ENCODE assay signal across 9 cellular contexts in the genomic region with DNA sequence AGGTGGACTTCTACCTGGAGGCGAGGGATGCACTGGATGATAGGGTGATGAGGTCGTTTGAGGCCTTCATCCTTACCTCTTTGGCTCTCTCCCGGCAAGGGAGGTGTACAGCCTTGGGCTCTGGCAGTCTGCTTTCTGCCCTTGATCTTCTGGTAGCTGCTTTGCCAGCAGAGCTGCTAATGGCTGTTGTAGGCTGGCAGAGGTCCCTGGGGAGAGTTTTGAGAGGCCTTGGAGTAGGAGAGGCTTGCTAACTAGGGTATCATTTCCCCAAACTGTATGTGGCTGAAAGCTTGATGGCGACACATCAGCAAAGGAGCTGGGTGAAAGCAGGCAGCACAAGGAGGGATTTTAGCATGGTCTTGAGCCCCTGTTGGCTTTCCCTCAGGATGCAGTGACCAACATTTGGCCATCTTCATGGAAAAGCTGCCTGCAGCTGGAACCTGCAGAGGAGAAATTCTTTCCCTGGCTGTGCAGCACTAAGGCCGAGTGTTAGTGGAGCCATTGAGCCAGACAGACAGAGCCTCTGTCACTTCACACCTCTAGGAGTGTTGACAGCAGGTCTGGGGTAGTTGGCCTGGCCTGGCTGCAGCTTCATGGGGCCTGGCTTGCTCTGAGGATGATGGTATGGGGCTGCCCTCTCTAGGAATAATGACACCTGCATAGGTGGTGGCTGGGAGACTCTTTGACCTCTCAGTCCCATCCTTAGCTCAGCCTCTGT.
DNase-seq lines count a peak whose midpoint lies in the region; ATAC-seq and TF ChIP-seq lines count a peak whose summit lies in the region.
"Had no signal": no experiment of that assay in that cellular context is flagged by ENCODE, and none has a peak within 500 bp of the region (broad histone marks: within the 10 kb centered on the region; RNA-seq: fewer than 3 reads in every experiment).

No MANE protein-coding gene starts in this region.

- no peaks in the 10 kb centered on the region for H3K9me3 ChIP-seq in HAP-1

- no peaks in the 10 kb centered on the region for H3K36me3 ChIP-seq in HAP-1 (replicated peaks)

- peak overlapping the region; percentile 82 for H3K27ac Mint-ChIP-seq in activated naive CD8-positive, alpha-beta T cell treated with anti-CD3 and anti-CD28 coated beads, Interleukin-2, amount 50 U/mL, for 24 hours

- peak overlapping the region; percentile 75 for H3K4me3 Mint-ChIP-seq in activated naive CD8-positive, alpha-beta T cell treated with anti-CD3 and anti-CD28 coated beads, Interleukin-2, amount 50 U/mL, for 24 hours

- in situ Hi-C loops in GM13976 (cut with MboI; ENCODE audit: low sequenced_read_pairs, unreplicated experiment): no loop called here
- in situ Hi-C loops in HAP-1 (cut with MboI; ENCODE audit: low sequenced_read_pairs): no loop called here

- no peaks in the 10 kb centered on the region; the same call in 1 of the 2 replicates for H3K27me3 ChIP-seq in HAP-1 (ENCODE audit: low read depth)

- no peaks in the 10 kb centered on the region for H3K4me1 ChIP-seq in HAP-1

- no peak for ATAC-seq in activated naive CD8-positive, alpha-beta T cell treated with anti-CD3 and anti-CD28 coated beads, Interleukin-2, amount 50 U/mL, for 24 hours
- ATAC-seq in GM18909 (IDR thresholded peaks at IDR 0.05; ENCODE audit: poor library complexity, unreplicated experiment): no peak

- H3K9me3 Mint-ChIP-seq in activated naive CD8-positive, alpha-beta T cell treated with anti-CD3 and anti-CD28 coated beads, Interleukin-2, amount 50 U/mL, for 24 hours: no peaks in the 10 kb centered on the region

- H3K36me3 Mint-ChIP-seq in activated naive CD8-positive, alpha-beta T cell treated with anti-CD3 and anti-CD28 coated beads, Interleukin-2, amount 50 U/mL, for 24 hours (ENCODE audit: low read depth): peaks cover 4% of the 10 kb centered on the region

- no peak for TF ChIP-seq CTCF in GM13976 (IDR thresholded peaks at IDR 0.05; ENCODE audit: borderline replicate concordance, control extremely low read depth, extremely low read depth, insufficient read depth, missing control alignments)

- H3K4me1 Mint-ChIP-seq in activated naive CD8-positive, alpha-beta T cell treated with anti-CD3 and anti-CD28 coated beads, Interleukin-2, amount 50 U/mL, for 24 hours: peaks cover 74% of the 10 kb centered on the region

- no peaks in the 10 kb centered on the region for H3K27me3 Mint-ChIP-seq in activated naive CD8-positive, alpha-beta T cell treated with anti-CD3 and anti-CD28 coated beads, Interleukin-2, amount 50 U/mL, for 24 hours

- DNase-seq in C1 segment of cervical spinal cord (lab: John Stamatoyannopoulos, UW) (peak in 8 of 14 donors; percentile 26 to 81 (median 56)), MV-4-11 (lab: John Stamatoyannopoulos, UW) (peak; percentile 86), midbrain (lab: John Stamatoyannopoulos, UW) (peak; percentile 51), GM13976 (ENCODE audit: low spot score) (no peak), HAP-1 (ENCODE audit: low spot score in 2 of 2) (no peak), NCI-H1694 treated with DMSO at 0.1 percent for 48 hours (lab: John Stamatoyannopoulos, UW) (no peak)
- no peak for DNase-seq in activated naive CD8-positive, alpha-beta T cell treated with anti-CD3 and anti-CD28 coated beads, Interleukin-2, amount 50 U/mL, for 24 hours

- no peak overlapping the region for H3K4me3 ChIP-seq in HAP-1
- H3K4me3 ChIP-seq: SK-N-MC had no signal

Comparison
In these comparisons a context has a peak if more than half of its experiments do, and no peak if none do; other contexts are left out.
1. DNase-seq: peak in C1 segment of cervical spinal cord (8 of 14), MV-4-11 (single experiment) and midbrain (single experiment); none in activated naive CD8-positive, alpha-beta T cell treated with anti-CD3 and anti-CD28 coated beads, Interleukin-2, amount 50 U/mL, for 24 hours (single experiment), GM13976 (single experiment), HAP-1 (0 of 2) and NCI-H1694 treated with DMSO at 0.1 percent for 48 hours (single experiment).